15 cellular contexts compared by ENCODE assay signal in the genomic region with DNA sequence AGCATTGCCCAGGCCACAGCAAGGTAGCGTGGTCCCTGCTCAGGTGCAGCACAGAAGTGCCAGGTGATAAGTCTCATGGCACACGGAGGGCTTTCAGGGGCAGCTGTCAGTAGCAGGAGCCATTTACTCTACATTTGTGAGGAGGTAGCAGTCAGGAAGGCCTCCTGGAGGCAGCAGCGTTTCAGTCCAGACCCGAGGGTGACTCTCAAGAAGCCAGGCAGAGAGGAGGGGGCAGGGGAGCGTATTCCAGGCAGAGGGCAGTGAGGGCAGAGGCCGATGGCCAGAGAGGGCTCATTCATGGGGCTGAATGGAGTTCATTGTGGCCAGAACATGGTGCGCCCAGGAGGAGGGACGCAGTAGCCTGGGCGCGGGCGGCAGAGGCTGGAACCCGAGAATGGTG. TPM values are rescaled to one million over a fixed set of nuclear protein-coding genes. Genes with fewer than 3 reads are reported as not detected.
DNase-seq lines count a peak whose midpoint lies in the region; ATAC-seq and TF ChIP-seq lines count a peak whose summit lies in the region.
"Had no signal": no experiment of that assay in that cellular context is flagged by ENCODE, and none has a peak within 500 bp of the region (broad histone marks: within the 10 kb centered on the region; RNA-seq: fewer than 3 reads in every experiment).

No MANE protein-coding gene starts in this region.

- H3K27ac Mint-ChIP-seq in nephron = peak overlapping the region in 2 of 3 experiments; percentile 39 to 96
- peak overlapping the region; percentile 74 for H3K27ac Mint-ChIP-seq in stimulated activated effector memory CD8-positive, alpha-beta T cell treated with anti-CD3 and anti-CD28 coated beads, Interleukin-12 subunit alpha, Interleukin-12 subunit beta, amount 100 ng/mL, for 72 hours
- H3K27ac Mint-ChIP-seq: natural killer cell treated with Interleukin-12 subunit alpha and Interleukin-12 subunit beta and Interleukin-15 and Interleukin-18, amount 100 ng/mL, for 72 hours had no signal

- intact Hi-C loops in dorsolateral prefrontal cortex (cut with DNase I) = loop anchor here (5.0 kb wide), 2 partner anchors 46 to 106 kb away; a partner anchor contains a TSS

- H3K4me3 Mint-ChIP-seq in nephron = no peak overlapping the region
- no peak overlapping the region for H3K4me3 Mint-ChIP-seq in stimulated activated effector memory CD8-positive, alpha-beta T cell treated with anti-CD3 and anti-CD28 coated beads, Interleukin-12 subunit alpha, Interleukin-12 subunit beta, amount 100 ng/mL, for 72 hours
- H3K4me3 Mint-ChIP-seq: activated T-cell treated with anti-CD3 and anti-CD28 coated beads, Interleukin-2, amount 50 U/mL, for 4 hours; natural killer cell treated with Interleukin-12 subunit alpha and Interleukin-12 subunit beta and Interleukin-15 and Interleukin-18, amount 100 ng/mL, for 72 hours had no signal

- peaks cover 13% of the 10 kb centered on the region for H3K4me1 Mint-ChIP-seq in nephron
- peaks cover 19% of the 10 kb centered on the region for H3K4me1 Mint-ChIP-seq in stimulated activated effector memory CD8-positive, alpha-beta T cell treated with anti-CD3 and anti-CD28 coated beads, Interleukin-12 subunit alpha, Interleukin-12 subunit beta, amount 100 ng/mL, for 72 hours

- peak overlapping the region; percentile 80 to 99 (median 97) for H3K27ac ChIP-seq in dorsolateral prefrontal cortex

- no peaks in the 10 kb centered on the region for H3K9me3 Mint-ChIP-seq in nephron
- no peaks in the 10 kb centered on the region for H3K9me3 Mint-ChIP-seq in stimulated activated effector memory CD8-positive, alpha-beta T cell treated with anti-CD3 and anti-CD28 coated beads, Interleukin-12 subunit alpha, Interleukin-12 subunit beta, amount 100 ng/mL, for 72 hours
- H3K9me3 Mint-ChIP-seq: activated T-cell treated with anti-CD3 and anti-CD28 coated beads, Interleukin-2, amount 50 U/mL, for 4 hours; natural killer cell treated with Interleukin-12 subunit alpha and Interleukin-12 subunit beta and Interleukin-15 and Interleukin-18, amount 100 ng/mL, for 72 hours had no signal

- peak; percentile 29 for DNase-seq in COLO829 (ENCODE audit: low spot score)
- DNase-seq in dorsolateral prefrontal cortex = peak in 9 of 10 donors; percentile 73 to 94 (median 88)
- no peak for DNase-seq in stimulated activated effector memory CD8-positive, alpha-beta T cell treated with anti-CD3 and anti-CD28 coated beads, Interleukin-12 subunit alpha, Interleukin-12 subunit beta, amount 100 ng/mL, for 72 hours (ENCODE audit: low spot score in 2 of 2)
- no peak for DNase-seq in NCI-H2227 (lab: John Stamatoyannopoulos, UW; ENCODE audit: unreplicated experiment)
- DNase-seq in mucosa of gallbladder (ENCODE audit: low spot score) = no peak
- DNase-seq: activated CD4-positive, alpha-beta T cell treated with anti-CD3 and anti-CD28 coated beads for 48 hours; activated T-cell treated with anti-CD3 and anti-CD28 coated beads, Interleukin-2, amount 50 U/mL, for 4 hours; MV-4-11; NCI-H2081 treated with DMSO at 0.1 percent for 48 hours; PC-3; T1000 had no signal

- no peaks in the 10 kb centered on the region for H3K27me3 Mint-ChIP-seq in nephron (ENCODE audit: low read depth)
- H3K27me3 Mint-ChIP-seq: natural killer cell treated with Interleukin-12 subunit alpha and Interleukin-12 subunit beta and Interleukin-15 and Interleukin-18, amount 100 ng/mL, for 72 hours had no signal

- peak overlapping the region in 36 of 59 donors; percentile 1 to 53 (median 28) for H3K4me3 ChIP-seq in dorsolateral prefrontal cortex

- peaks cover 23% of the 10 kb centered on the region for H3K36me3 Mint-ChIP-seq in nephron (ENCODE audit: low read depth)
- peaks cover 33% of the 10 kb centered on the region for H3K36me3 Mint-ChIP-seq in stimulated activated effector memory CD8-positive, alpha-beta T cell treated with anti-CD3 and anti-CD28 coated beads, Interleukin-12 subunit alpha, Interleukin-12 subunit beta, amount 100 ng/mL, for 72 hours
- H3K36me3 Mint-ChIP-seq: natural killer cell treated with Interleukin-12 subunit alpha and Interleukin-12 subunit beta and Interleukin-15 and Interleukin-18, amount 100 ng/mL, for 72 hours had no signal

- no peaks in the 10 kb centered on the region for H3K27me3 ChIP-seq in dorsolateral prefrontal cortex

- ATAC-seq in stimulated activated effector memory CD8-positive, alpha-beta T cell treated with anti-CD3 and anti-CD28 coated beads, Interleukin-12 subunit alpha, Interleukin-12 subunit beta, amount 100 ng/mL, for 72 hours = no peak
- ATAC-seq in GM21367 (IDR thresholded peaks at IDR 0.05; ENCODE audit: unreplicated experiment) (no peak), GM19328 (IDR thresholded peaks at IDR 0.05; ENCODE audit: unreplicated experiment) (no peak)
- ATAC-seq: activated T-cell treated with anti-CD3 and anti-CD28 coated beads, Interleukin-2, amount 50 U/mL, for 4 hours; natural killer cell treated with Interleukin-12 subunit alpha and Interleukin-12 subunit beta and Interleukin-15 and Interleukin-18, amount 100 ng/mL, for 72 hours; PC-3 had no signal

- TF ChIP-seq CTCF in dorsolateral prefrontal cortex (IDR thresholded peaks at IDR 0.05 in 54 of 56, conservative IDR thresholded peaks at IDR 0.05 in 2 of 56; ENCODE audit: low read depth in 1 of 56, partially characterized antibody in 56 of 56) = peak in 45 of 56 donors; percentile 8 to 69 (median 40)
- TF ChIP-seq CTCF in nephron (IDR thresholded peaks at IDR 0.05; ENCODE audit: unreplicated experiment in 3 of 3) = no peak

RNA-seq across cellular contexts. Expression of a gene that starts 8.9 kb away (rescaled TPM):
- total RNA-seq in dorsolateral prefrontal cortex (10 to 100 TPM; 24.8 to 57.8 (median 38.6) TPM), mucosa of gallbladder (31.9 TPM)

RNA-seq across cellular contexts. Expression of a gene that starts 31.2 kb away (rescaled TPM):
- total RNA-seq in dorsolateral prefrontal cortex (1,000 to 10,000 TPM in 114 of 120 experiments, 100 to 1,000 TPM in 6; 863 to 1,554 (median 1,176) TPM), mucosa of gallbladder (2,245 TPM)

RNA-seq across cellular contexts. Expression of a gene that starts 45.6 kb away (rescaled TPM):
- total RNA-seq in dorsolateral prefrontal cortex (10 to 100 TPM; 47.9 to 98.2 (median 67.8) TPM), mucosa of gallbladder (113 TPM)

RNA-seq across cellular contexts. Expression of a gene that starts 50.2 kb away (rescaled TPM):
- total RNA-seq in dorsolateral prefrontal cortex (100 to 1,000 TPM in 60 of 120 experiments, 10 to 100 TPM in 60; 61.2 to 152 (median 99.8) TPM), mucosa of gallbladder (82.6 TPM)

Comparison
In these comparisons a context has a peak if more than half of its experiments do, and no peak if none do; other contexts are left out.
1. DNase-seq: peak in COLO829 (single experiment) and dorsolateral prefrontal cortex (9 of 10); none in stimulated activated effector memory CD8-positive, alpha-beta T cell treated with anti-CD3 and anti-CD28 coated beads, Interleukin-12 subunit alpha, Interleukin-12 subunit beta, amount 100 ng/mL, for 72 hours (0 of 2), NCI-H2227 (single experiment) and mucosa of gallbladder (single experiment).
2. CTCF ChIP-seq: peak in dorsolateral prefrontal cortex (45 of 56); none in nephron (0 of 3).